Comparison of ENCODE assay signal across 18 cellular contexts in the genomic region with DNA sequence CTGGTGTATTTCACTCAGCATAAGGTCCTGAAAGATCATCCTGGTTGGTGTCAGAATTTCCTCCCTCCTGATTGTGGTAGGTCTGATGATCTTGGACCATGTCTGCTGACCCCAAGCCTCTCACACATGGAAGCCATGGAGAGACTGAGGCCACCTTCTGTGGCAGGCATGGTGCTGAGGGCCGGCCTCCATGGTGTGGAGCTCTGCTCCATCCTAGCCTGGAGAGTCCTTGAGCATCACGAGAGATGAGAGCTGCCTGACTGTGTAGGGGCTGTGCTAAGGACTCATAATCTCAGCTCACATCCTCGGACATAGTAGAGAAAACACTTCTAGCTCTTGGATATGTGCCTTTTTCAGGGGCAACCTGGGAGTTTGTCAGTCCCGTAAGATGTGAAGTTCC.
"Had no signal": no experiment of that assay in that cellular context is flagged by ENCODE, and none has a peak within 500 bp of the region (broad histone marks: within the 10 kb centered on the region; RNA-seq: fewer than 3 reads in every experiment).

No MANE protein-coding gene starts in this region.

- H3K27ac Mint-ChIP-seq: activated CD8-positive, alpha-beta T cell treated with anti-CD3 and anti-CD28 coated beads, Interleukin-2, amount 10 ng/mL, durations not matched to agents 7 days and 5 days; dendritic cell treated with granulocyte-macrophage colony-stimulating factor and Interleukin-4, amounts not matched to agents 40 ng/mL and 50 ng/mL, for 4 days had no signal

- H3K27me3 Mint-ChIP-seq: activated naive CD8-positive, alpha-beta T cell; dendritic cell treated with granulocyte-macrophage colony-stimulating factor and Interleukin-4, amounts not matched to agents 40 ng/mL and 50 ng/mL, for 4 days; T-helper 17 cell had no signal

- DNase-seq: activated CD4-positive, alpha-beta T cell treated with anti-CD3 and anti-CD28 coated beads for 48 hours; activated CD8-positive, alpha-beta memory T cell treated with anti-CD3 and anti-CD28 coated beads, Interleukin-2, amount 50 U/mL, for 4 hours; activated CD8-positive, alpha-beta T cell treated with anti-CD3 and anti-CD28 coated beads, Interleukin-2, amount 10 ng/mL, durations not matched to agents 7 days and 5 days; activated gamma-delta T cell treated with Interleukin-2 at 50 U/mL for 16 hours; activated T-cell treated with anti-CD3 and anti-CD28 coated beads, Interleukin-2, amount 50 U/mL, for 48 hours; anterior cingulate cortex; brain microvascular endothelial cell; cerebellar nuclear complex; effector memory CD4-positive, alpha-beta T cell; stimulated activated CD4-positive, alpha-beta T cell treated with anti-CD3 and anti-CD28 coated beads, Interleukin-12 subunit alpha, Interleukin-12 subunit beta, amount 100 ng/mL, for 4 hours; stimulated activated CD4-positive, alpha-beta T cell treated with anti-CD3 and anti-CD28 coated beads, Interleukin-2, amount 100 ng/mL, for 24 hours; T-helper 17 cell; WERI-Rb-1 had no signal

- H3K27ac ChIP-seq: brain microvascular endothelial cell, thoracic aorta, WERI-Rb-1 had no signal

- H3K4me3 ChIP-seq: heart left ventricle, thoracic aorta had no signal

- H3K4me3 Mint-ChIP-seq: activated CD8-positive, alpha-beta T cell treated with anti-CD3 and anti-CD28 coated beads, Interleukin-2, amount 10 ng/mL, durations not matched to agents 7 days and 5 days; activated naive CD8-positive, alpha-beta T cell; dendritic cell treated with granulocyte-macrophage colony-stimulating factor and Interleukin-4, amounts not matched to agents 40 ng/mL and 50 ng/mL, for 4 days; T-helper 17 cell had no signal

- H3K9me3 ChIP-seq: heart left ventricle, thoracic aorta had no signal

- ATAC-seq: activated CD8-positive, alpha-beta T cell treated with anti-CD3 and anti-CD28 coated beads, Interleukin-2, amount 10 ng/mL, durations not matched to agents 7 days and 5 days; heart left ventricle; left lobe of liver; T-helper 17 cell had no signal

- H3K27me3 ChIP-seq: brain microvascular endothelial cell, heart left ventricle had no signal

- H3K9me3 Mint-ChIP-seq: dendritic cell treated with granulocyte-macrophage colony-stimulating factor and Interleukin-4, amounts not matched to agents 40 ng/mL and 50 ng/mL, for 4 days had no signal
